In the genomic region with DNA sequence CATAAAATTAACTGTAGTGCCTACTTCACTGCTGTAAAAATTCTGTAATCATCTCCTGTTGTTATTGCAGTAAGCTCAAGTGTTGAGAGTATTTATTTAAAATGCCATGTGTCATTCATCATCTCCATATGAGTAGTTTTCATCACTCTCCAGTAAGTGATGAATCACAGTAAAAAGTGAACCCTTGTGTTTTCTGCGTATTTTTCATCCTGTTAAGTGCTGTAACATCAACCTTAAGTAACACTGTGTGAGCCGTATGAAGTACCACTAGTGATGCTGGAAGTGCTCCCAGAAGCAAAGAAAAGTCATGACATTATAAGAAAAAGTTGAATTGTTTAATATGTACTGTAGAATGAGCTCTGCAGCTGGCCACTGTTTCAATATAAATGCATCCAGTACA, we compare ENCODE assay signal across 22 cellular contexts. TPM values are rescaled to one million over a fixed set of nuclear protein-coding genes. Genes with fewer than 3 reads are reported as not detected.
DNase-seq lines count a peak whose midpoint lies in the region; ATAC-seq, FAIRE-seq and TF ChIP-seq lines count a peak whose summit lies in the region.
"Had no signal": no experiment of that assay in that cellular context is flagged by ENCODE, and none has a peak within 500 bp of the region (broad histone marks: within the 10 kb centered on the region; RNA-seq: fewer than 3 reads in every experiment).

No MANE protein-coding gene starts in this region.

- CTCF ChIA-PET in HepG2 (lab: Yijun Ruan, JAX; ENCODE audit: low intra/inter-chr PET ratio, low total read pairs) = no interaction called here

- POLR2A ChIA-PET in HepG2 (lab: Yijun Ruan, JAX) = no interaction called here

- no peak for TF ChIP-seq EP300 in HepG2 (IDR thresholded peaks at IDR 0.05; ENCODE audit: low read depth in 2 of 2, low read length in 2 of 2)
- TF ChIP-seq EP300 in HepG2 (CRISPR knock-in tag; IDR thresholded peaks at IDR 0.05; ENCODE audit: borderline replicate concordance) = no peak

- H3K9me3 ChIP-seq in left lung = no peaks in the 10 kb centered on the region
- H3K9me3 ChIP-seq in HepG2 (ENCODE audit: low read length) = peaks cover 67% of the 10 kb centered on the region
- H3K9me3 ChIP-seq in right lobe of liver = no peaks in the 10 kb centered on the region
- H3K9me3 ChIP-seq: SK-N-SH had no signal

- H3K27me3 ChIP-seq in left lung (no peaks in the 10 kb centered on the region), HepG2 (ENCODE audit: control insufficient read depth in 1 of 2, insufficient read depth in 2 of 2, low read length in 2 of 2) (no peaks in the 10 kb centered on the region), right lobe of liver (no peaks in the 10 kb centered on the region)

- no peak overlapping the region for H3K9ac ChIP-seq in HepG2 (ENCODE audit: insufficient read depth, low read depth, low read length)
- H3K9ac ChIP-seq: SK-N-SH had no signal

- H2AFZ ChIP-seq in HepG2 (ENCODE audit: low read length) = no peak overlapping the region

- DNase-seq in NCI-H1105 treated with DMSO at 0.1 percent for 48 hours (lab: John Stamatoyannopoulos, UW) = peak; percentile 54
- DNase-seq in NCI-H1105 (lab: John Stamatoyannopoulos, UW) = no peak
- peak; percentile 34 for DNase-seq in HT1080 (ENCODE audit: low read depth)
- peak; percentile 2 to 50 for DNase-seq in SHP77 (lab: John Stamatoyannopoulos, UW)
- DNase-seq in left lung = no peak
- DNase-seq in HepG2 (ENCODE audit: low spot score) = no peak
- no peak for DNase-seq in right lobe of liver
- DNase-seq: 8988T; CD4-positive, alpha-beta memory T cell; H9; Kasumi-1; MV-4-11; NCI-H146; NCI-H226; NCI-H748 treated with DMSO at 0.1 percent for 48 hours; SK-N-SH; T-cell had no signal

- WGBS in HepG2 (ENCODE audit: low lambda C conversion rate) = 29% methylated on average over 2 of the region's 2 CpGs
- 45% methylated on average over 2 of the region's 2 CpGs for WGBS in right lobe of liver (ENCODE audit: insufficient coverage, low coverage, low lambda C conversion rate, missing lambda C conversion rate)

- no TSS peak for BruUV-seq in HepG2 (replicated peaks; lab: Mats Ljungman, UMichigan)

- no peaks in the 10 kb centered on the region for H4K20me1 ChIP-seq in HepG2 (ENCODE audit: insufficient read depth, low read length)

- TF ChIP-seq CTCF in left lung (IDR thresholded peaks at IDR 0.05) (no peak), HepG2 (CRISPR knock-in tag; IDR thresholded peaks at IDR 0.05) (no peak), right lobe of liver (IDR thresholded peaks at IDR 0.05) (no peak)

- FAIRE-seq in HepG2 (lab: Jason Lieb, UNC) = no peak
- FAIRE-seq: D721Med had no signal

- TF ChIP-seq RAD21 in HepG2 (CRISPR knock-in tag; IDR thresholded peaks at IDR 0.05) = no peak

- no peak overlapping the region for H3K27ac ChIP-seq in left lung
- no peak overlapping the region for H3K27ac ChIP-seq in HepG2 (ENCODE audit: extremely low read length, insufficient read depth, low read length)
- no peak overlapping the region for H3K27ac ChIP-seq in right lobe of liver

- no peak overlapping the region for H3K4me2 ChIP-seq in HepG2 (ENCODE audit: low read depth, low read length)
- H3K4me2 ChIP-seq: SK-N-SH had no signal

- no peaks in the 10 kb centered on the region for H3K36me3 ChIP-seq in left lung
- H3K36me3 ChIP-seq in HepG2 (replicated peaks in 1 of 2; ENCODE audit: control insufficient read depth in 1 of 2, insufficient read depth in 2 of 2, low read length in 2 of 2) = no peaks in the 10 kb centered on the region
- H3K36me3 ChIP-seq in right lobe of liver = peaks cover 0 to 66% (median 0%) of the 10 kb centered on the region in 4 donors

- H3K4me1 ChIP-seq in left lung (no peaks in the 10 kb centered on the region), HepG2 (ENCODE audit: insufficient read depth, low read length) (no peaks in the 10 kb centered on the region), right lobe of liver (no peaks in the 10 kb centered on the region)

- ATAC-seq in left lung = peak; percentile 87
- ATAC-seq in HepG2 = no peak
- no peak for ATAC-seq in GM21526 (IDR thresholded peaks at IDR 0.05; ENCODE audit: low FRiP score, unreplicated experiment)
- no peak for ATAC-seq in right lobe of liver
- ATAC-seq: Right ventricle myocardium inferior, T-cell had no signal

- no peak for TF ChIP-seq POLR2A in HepG2 (IDR thresholded peaks at IDR 0.05; ENCODE audit: insufficient read depth in 1 of 2, low read depth in 2 of 2, low read length in 2 of 2)
- no peak for TF ChIP-seq POLR2A in right lobe of liver (IDR thresholded peaks at IDR 0.05)

- H3K4me3 ChIP-seq in left lung (no peak overlapping the region), HepG2 (replicated peaks in 1 of 3; ENCODE audit: insufficient read depth in 1 of 3, low read depth in 2 of 3, low read length in 3 of 3) (no peak overlapping the region), right lobe of liver (no peak overlapping the region)

- H3K79me2 ChIP-seq in HepG2 (ENCODE audit: insufficient read depth, low read length) = no peaks in the 10 kb centered on the region

- in situ Hi-C loops in HepG2 (cut with HindIII; ENCODE audit: extremely low pct_ligation_motif_present, low pct_unique_long_range_greater_than_20kb) = no loop called here

- intact Hi-C loops in left lung (cut with DNase I) (no loop called here), HepG2 (cut with micrococcal nuclease; ENCODE audit: unreplicated experiment) (no loop called here), right lobe of liver (cut with DNase I) (no loop called here)

TF ChIP-seq in HepG2, 621 proteins besides CTCF, POLR2A, EP300 and RAD21:
- TF ChIP-seq ZNF446 (CRISPR knock-in tag; IDR thresholded peaks at IDR 0.05) = no peak
- no peak for TF ChIP-seq SMARCE1 (IDR thresholded peaks at IDR 0.05; ENCODE audit: borderline replicate concordance)
- TF ChIP-seq ZNF354B (CRISPR knock-in tag; IDR thresholded peaks at IDR 0.05) = no peak
- no peak for TF ChIP-seq ETV5 (CRISPR knock-in tag; IDR thresholded peaks at IDR 0.05; ENCODE audit: borderline replicate concordance)
- TF ChIP-seq TEAD3 (CRISPR knock-in tag; optimal IDR thresholded peaks at IDR 0.05; ENCODE audit: borderline replicate concordance) = no peak

RNA-seq across cellular contexts. Expression of a gene that starts 55.4 kb away (rescaled TPM):
- total RNA-seq in HT1080 (2014; rRNA removed; shearing (Covaris generic)) = 11.6 and 13.6 TPM in 2 replicates
- polyA plus RNA-seq in HT1080 (2015; cell fraction: cytosol; rRNA removed) = 18.0 and 36.1 TPM in 2 replicates
- polyA plus RNA-seq in HT1080 (2015; cell fraction: nucleus; rRNA removed) = 28.2 and 35.1 TPM in 2 replicates
- total RNA-seq in left lung = not detected
- total RNA-seq in HepG2 (2016; rRNA removed; fragmentation: Illumina TruSeq; extraction: Trizol) = 0.15 and 0.31 TPM in 2 replicates
- 0.20 TPM in 1 of 2 replicates, not detected in the other for total RNA-seq in HepG2 (2016; cell fraction: cytosol; rRNA removed; fragmentation: Illumina TruSeq; extraction: Trizol; ENCODE audit: low read depth)
- 0.15 and 0.22 TPM in 2 replicates for total RNA-seq in HepG2 (2016; cell fraction: insoluble cytoplasmic fraction; rRNA removed; fragmentation: Illumina TruSeq; extraction: Trizol)
- total RNA-seq in HepG2 (2016; cell fraction: membrane; rRNA removed; fragmentation: Illumina TruSeq; extraction: Trizol) = not detected in 2 replicates
- total RNA-seq in HepG2 (2016; cell fraction: nucleus; rRNA removed; fragmentation: Illumina TruSeq; extraction: Trizol) = 0.12 and 0.22 TPM in 2 replicates
- polyA plus RNA-seq in HepG2 (2011; rRNA removed) = 0.24 TPM in 1 of 2 replicates, not detected in the other
- polyA plus RNA-seq in HepG2 (2011; cell fraction: cytosol; rRNA removed) = 0.10 TPM in 1 of 2 replicates, not detected in the other
- polyA plus RNA-seq in HepG2 (2011; cell fraction: nucleus; rRNA removed) = 0.16 and 0.18 TPM in 2 replicates
- 0.31 and 0.33 TPM in 2 replicates for polyA plus RNA-seq in HepG2 (2012)
- not detected in 2 replicates for polyA plus RNA-seq in HepG2 (2016; cell fraction: cytosol; fragmentation: Illumina TruSeq; extraction: Trizol; ENCODE audit: low read depth)
- not detected in 2 replicates for polyA plus RNA-seq in HepG2 (2016; cell fraction: insoluble cytoplasmic fraction; fragmentation: Illumina TruSeq; extraction: Trizol; ENCODE audit: low read depth)
- polyA plus RNA-seq in HepG2 (2016; cell fraction: membrane; fragmentation: Illumina TruSeq; extraction: Trizol; ENCODE audit: low read depth) = not detected in 2 replicates
- polyA plus RNA-seq in HepG2 (2016; cell fraction: nucleus; fragmentation: Illumina TruSeq; extraction: Trizol; ENCODE audit: insufficient read depth, low read depth) = 0.79 TPM in 1 of 2 replicates, not detected in the other
- polyA minus RNA-seq in HepG2 (2011; rRNA and poly(A)+ RNA removed; ENCODE audit: low replicate concordance) = 2.1 TPM in 1 of 2 replicates, not detected in the other
- polyA minus RNA-seq in HepG2 (2011; cell fraction: cytosol; rRNA and poly(A)+ RNA removed) = not detected in 2 replicates
- polyA minus RNA-seq in HepG2 (2011; cell fraction: nucleus; rRNA and poly(A)+ RNA removed) = 0.87 TPM in 1 of 2 replicates, not detected in the other
- total RNA-seq in right lobe of liver = 100 to 1,000 TPM in 2 of 6 experiments, 10 to 100 TPM in 4; 21.3 to 245 (median 65.4) TPM
- total RNA-seq: CD4-positive, alpha-beta memory T cell; H9; Right ventricle myocardium inferior; T-cell had no signal
- polyA plus RNA-seq: BJ; CD4-positive, alpha-beta memory T cell; IgD-negative memory B cell; SK-N-SH had no signal

Comparison
In these comparisons a context has a peak if more than half of its experiments do, and no peak if none do; other contexts are left out.
1. DNase-seq: peak in NCI-H1105 treated with DMSO at 0.1 percent for 48 hours (single experiment), HT1080 (single experiment) and SHP77 (2 of 2); none in NCI-H1105 (single experiment), left lung (0 of 2), HepG2 (single experiment) and right lobe of liver (0 of 3).